19 cellular contexts compared by ENCODE assay signal in genomic region chr2:222142027-222142426, GRCh38.
A peak's percentile ranks its signal among the peaks of the same experiment; 100 is the strongest.
DNase-seq lines count a peak whose midpoint lies in the region; ATAC-seq and TF ChIP-seq lines count a peak whose summit lies in the region.
"Had no signal": no experiment of that assay in that cellular context is flagged by ENCODE, and none has a peak within 500 bp of the region (broad histone marks: within the 10 kb centered on the region; RNA-seq: fewer than 3 reads in every experiment).

No MANE protein-coding gene starts in this region.

- CTCF ChIA-PET in mammary epithelial cell (lab: Charles Lee; ENCODE audit: low non-redundant PET), result no interaction called here

- BruUV-seq in mammary epithelial cell (replicated peaks; lab: Mats Ljungman, UMichigan), result no TSS peak

- H3K14ac ChIP-seq in trophoblast cell (ENCODE audit: low read length), result no peak overlapping the region

- H3K9ac ChIP-seq in mammary epithelial cell (ENCODE audit: insufficient read depth, low read length) (no peak overlapping the region), trophoblast cell (ENCODE audit: low read length) (no peak overlapping the region)

- H3K79me2 ChIP-seq in mammary epithelial cell (ENCODE audit: insufficient read depth, low read length) (no peaks in the 10 kb centered on the region), trophoblast cell (ENCODE audit: control insufficient read depth, insufficient read depth, low read length, poor library complexity) (no peaks in the 10 kb centered on the region)

- H3K36me3 ChIP-seq in mammary epithelial cell (ENCODE audit: insufficient read depth, low read length) (no peaks in the 10 kb centered on the region), trophoblast cell (ENCODE audit: control insufficient read depth in 1 of 2, insufficient read depth in 2 of 2, low read length in 2 of 2) (no peaks in the 10 kb centered on the region)
- H3K36me3 ChIP-seq: adrenal gland, gastroesophageal sphincter had no signal

- ATAC-seq in HG02571 (IDR thresholded peaks at IDR 0.05; ENCODE audit: unreplicated experiment) (no peak), right cardiac atrium (no peak)
- ATAC-seq: gastroesophageal sphincter; natural killer cell; stimulated activated naive CD8-positive, alpha-beta T cell treated with anti-CD3 and anti-CD28 coated beads, Interleukin-15, Interleukin-2, amounts not matched to agents 100 U/mL and 50 U/mL, for 24 hours had no signal

- no peak overlapping the region for H4K8ac ChIP-seq in trophoblast cell (ENCODE audit: low read depth, low read length)

- H4K12ac ChIP-seq in trophoblast cell (ENCODE audit: low read depth, low read length), result no peak overlapping the region

- no peak overlapping the region for H3K23ac ChIP-seq in trophoblast cell (ENCODE audit: low read length)

- peak; percentile 14 for DNase-seq in GM03348 (ENCODE audit: low spot score)
- peak; percentile 19 for DNase-seq in NCI-H2171 treated with DMSO at 0.1 percent for 48 hours (lab: John Stamatoyannopoulos, UW)
- DNase-seq in mammary epithelial cell, result peak; percentile 67
- peak; percentile 17 to 18 for DNase-seq in trophoblast cell
- no peak for DNase-seq in G401 (ENCODE audit: low spot score)
- no peak for DNase-seq in right cardiac atrium
- no peak for DNase-seq in coronary artery (ENCODE audit: low spot score)
- DNase-seq: activated B cell treated with CpG ODN at 0.5 μM for 24 hours; adrenal gland; CD4-positive, alpha-beta T cell; natural killer cell; NCI-H187 treated with DMSO at 0.1 percent for 48 hours; NCI-H524 treated with DMSO at 0.1 percent for 48 hours; stimulated activated CD4-positive, alpha-beta T cell treated with anti-CD3 and anti-CD28 coated beads, Interleukin-12 subunit alpha, Interleukin-12 subunit beta, amount 100 ng/mL, for 4 hours; stimulated activated naive CD8-positive, alpha-beta T cell treated with anti-CD3 and anti-CD28 coated beads, Interleukin-15, Interleukin-2, amounts not matched to agents 100 U/mL and 50 U/mL, for 24 hours; T-helper 1 cell had no signal

- no peaks in the 10 kb centered on the region for H3K9me3 ChIP-seq in mammary epithelial cell (replicated peaks; ENCODE audit: insufficient read depth, low read length)
- no peaks in the 10 kb centered on the region for H3K9me3 ChIP-seq in trophoblast cell (ENCODE audit: insufficient read depth, low read depth, low read length)
- H3K9me3 ChIP-seq in right cardiac atrium (ENCODE audit: control insufficient read depth, low read length), result no peaks in the 10 kb centered on the region
- H3K9me3 ChIP-seq: adrenal gland had no signal

- no peak overlapping the region for H2BK12ac ChIP-seq in trophoblast cell (ENCODE audit: low read length)

- no peak overlapping the region for H2BK120ac ChIP-seq in trophoblast cell (ENCODE audit: insufficient read depth, low read length, poor library complexity)

- 9% methylated on average over 1 of the region's 1 CpG for WGBS in mammary epithelial cell (ENCODE audit: low coverage, missing lambda C conversion rate)
- no CpG with 5 or more reads among the region's 1 CpG for WGBS in trophoblast cell (ENCODE audit: extremely low coverage, insufficient coverage, insufficient read length)
- 72% methylated on average over 1 of the region's 1 CpG for WGBS in right cardiac atrium

- no peak overlapping the region for H3K4ac ChIP-seq in trophoblast cell (ENCODE audit: low read depth, low read length)

- H2BK5ac ChIP-seq in trophoblast cell (ENCODE audit: low read depth, low read length, poor library complexity), result no peak overlapping the region

- H3K4me1 ChIP-seq in mammary epithelial cell (ENCODE audit: insufficient read depth, low read length), result peaks cover 6% of the 10 kb centered on the region
- no peaks in the 10 kb centered on the region for H3K4me1 ChIP-seq in trophoblast cell (ENCODE audit: control insufficient read depth in 1 of 2, insufficient read depth in 2 of 2, low read length in 2 of 2)
- H3K4me1 ChIP-seq in right cardiac atrium (ENCODE audit: control insufficient read depth, insufficient read depth, low read length), result no peaks in the 10 kb centered on the region
- H3K4me1 ChIP-seq: adrenal gland, gastroesophageal sphincter had no signal

- H3K27me3 ChIP-seq in mammary epithelial cell (ENCODE audit: insufficient read depth, low read length) (no peaks in the 10 kb centered on the region), trophoblast cell (ENCODE audit: insufficient read depth, low read length) (no peaks in the 10 kb centered on the region), right cardiac atrium (ENCODE audit: control insufficient read depth, insufficient read depth) (no peaks in the 10 kb centered on the region)
- H3K27me3 ChIP-seq: adrenal gland had no signal

- in situ Hi-C loops in mammary epithelial cell (cut with MboI; ENCODE audit: low sequenced_read_pairs in 2 of 2) (no loop called here), G401 (cut with HindIII; ENCODE audit: low sequenced_read_pairs) (no loop called here)

- TF ChIP-seq CTCF in mammary epithelial cell (conservative IDR thresholded peaks at IDR 0.05 in 1 of 2, IDR thresholded peaks at IDR 0.05 in 1 of 2; ENCODE audit: extremely low read depth in 1 of 2, insufficient read depth in 1 of 2, low read depth in 1 of 2, low read length in 2 of 2) (no peak), coronary artery (IDR thresholded peaks at IDR 0.05) (no peak)

- H3K4me3 ChIP-seq in mammary epithelial cell (replicated peaks in 1 of 3; ENCODE audit: insufficient read depth in 1 of 3, low read depth in 2 of 3, low read length in 3 of 3) (no peak overlapping the region), trophoblast cell (ENCODE audit: low read depth, low read length) (no peak overlapping the region), right cardiac atrium (ENCODE audit: low read length) (no peak overlapping the region), coronary artery (no peak overlapping the region)
- H3K4me3 ChIP-seq: adrenal gland, gastroesophageal sphincter, lung had no signal

- no peaks in the 10 kb centered on the region for H4K20me1 ChIP-seq in mammary epithelial cell (ENCODE audit: insufficient read depth, low read length)

- dilution Hi-C loops in mammary epithelial cell (cut with HindIII; ENCODE audit: low sequenced_read_pairs), result no loop called here

- intact Hi-C loops in mammary epithelial cell (cut with micrococcal nuclease) (no loop called here), right cardiac atrium (cut with DNase I) (no loop called here)

- H3K4me2 ChIP-seq in mammary epithelial cell (ENCODE audit: insufficient read depth, low read depth, low read length), result no peak overlapping the region
- no peak overlapping the region for H3K4me2 ChIP-seq in trophoblast cell (ENCODE audit: low read length)

- no peak overlapping the region for H2AK5ac ChIP-seq in trophoblast cell (ENCODE audit: low read length)

- H3K18ac ChIP-seq in trophoblast cell (ENCODE audit: low read length), result no peak overlapping the region

- no peaks in the 10 kb centered on the region for H3K79me1 ChIP-seq in trophoblast cell (ENCODE audit: low read length)

- no peak overlapping the region for H4K91ac ChIP-seq in trophoblast cell (ENCODE audit: low read depth, low read length)

- no peak overlapping the region for H2AFZ ChIP-seq in mammary epithelial cell (ENCODE audit: low read depth, low read length)
- H2AFZ ChIP-seq in trophoblast cell (ENCODE audit: insufficient read depth, low read length, poor library complexity), result no peak overlapping the region

- H3K27ac ChIP-seq in mammary epithelial cell (ENCODE audit: insufficient read depth, low read depth, low read length) (no peak overlapping the region), trophoblast cell (ENCODE audit: low read depth, low read length) (no peak overlapping the region), right cardiac atrium (ENCODE audit: low read length) (no peak overlapping the region), coronary artery (no peak overlapping the region)
- H3K27ac ChIP-seq: adrenal gland, gastroesophageal sphincter had no signal

Comparison
In these comparisons a context has a peak if more than half of its experiments do, and no peak if none do; other contexts are left out.
1. DNase-seq: peak in GM03348 (single experiment), NCI-H2171 treated with DMSO at 0.1 percent for 48 hours (single experiment), mammary epithelial cell (single experiment) and trophoblast cell (2 of 2); none in G401 (single experiment), right cardiac atrium (0 of 3) and coronary artery (single experiment).